In genomic region chr6:143583542-143584330, GRCh38 we compare ENCODE assay signal across 25 cellular contexts.
A peak's percentile ranks its signal among the peaks of the same experiment; 100 is the strongest.
DNase-seq lines count a peak whose midpoint lies in the region; ATAC-seq and TF ChIP-seq lines count a peak whose summit lies in the region.
"Had no signal": no experiment of that assay in that cellular context is flagged by ENCODE, and none has a peak within 500 bp of the region (broad histone marks: within the 10 kb centered on the region; RNA-seq: fewer than 3 reads in every experiment).

No MANE protein-coding gene starts in this region.

- H3K79me2 ChIP-seq in smooth muscle cell (ENCODE audit: low read depth) = no peaks in the 10 kb centered on the region

- H3K27me3 ChIP-seq in HAP-1 (ENCODE audit: low read depth) = no peaks in the 10 kb centered on the region
- no peaks in the 10 kb centered on the region for H3K27me3 ChIP-seq in smooth muscle cell (ENCODE audit: low read depth)
- H3K27me3 ChIP-seq: BLaER1, transverse colon had no signal

- DNase-seq in GM03348 (ENCODE audit: low spot score) (peak; percentile 61), NCI-H226 (peak; percentile 9), fibroblast of peridontal ligament (ENCODE audit: extremely low read depth) (peak; percentile 64), skeletal muscle cell (ENCODE audit: low read depth) (peak; percentile 84), HAP-1 (ENCODE audit: low spot score in 2 of 2) (no peak), smooth muscle cell (lab: John Stamatoyannopoulos, UW; ENCODE audit: unreplicated experiment) (no peak)
- DNase-seq: activated CD4-positive, alpha-beta T cell treated with anti-CD3 and anti-CD28 coated beads for 48 hours; activated gamma-delta T cell; amygdala; Calu3; hippocampal formation; islet precursor cell; NCI-H1092 treated with DMSO at 0.1 percent for 48 hours; NCI-H2081 treated with DMSO at 0.1 percent for 48 hours; NCI-H524; right cardiac atrium; stimulated activated naive CD4-positive, alpha-beta T cell; SW 1271; transverse colon had no signal

- H3K27ac ChIP-seq in smooth muscle cell (ENCODE audit: low read depth) = no peak overlapping the region
- H3K27ac ChIP-seq: BLaER1, RWPE1, transverse colon had no signal

- no peaks in the 10 kb centered on the region for H3F3A ChIP-seq in smooth muscle cell (ENCODE audit: low read depth)

- H4K20me1 ChIP-seq in smooth muscle cell (ENCODE audit: low read depth) = no peaks in the 10 kb centered on the region
- H4K20me1 ChIP-seq: BLaER1 had no signal

- H3K4me1 ChIP-seq in HAP-1 (no peaks in the 10 kb centered on the region), smooth muscle cell (ENCODE audit: low read depth) (no peaks in the 10 kb centered on the region)
- H3K4me1 ChIP-seq: BLaER1 had no signal

- H3K4me2 ChIP-seq in smooth muscle cell = no peak overlapping the region
- H3K4me2 ChIP-seq: BLaER1 had no signal

- no peak overlapping the region for H3K9ac ChIP-seq in smooth muscle cell (ENCODE audit: low read depth)
- H3K9ac ChIP-seq: BLaER1 had no signal

- H3K9me3 ChIP-seq in HAP-1 = no peaks in the 10 kb centered on the region
- no peaks in the 10 kb centered on the region for H3K9me3 ChIP-seq in smooth muscle cell (replicated peaks; ENCODE audit: low read depth)
- H3K9me3 ChIP-seq: BLaER1, transverse colon had no signal

- in situ Hi-C loops in HAP-1 (cut with MboI; ENCODE audit: low sequenced_read_pairs) = no loop called here

- H3K4me3 ChIP-seq in skeletal muscle cell (ENCODE audit: low read depth, low read length) = no peak overlapping the region
- no peak overlapping the region for H3K4me3 ChIP-seq in HAP-1
- no peak overlapping the region for H3K4me3 ChIP-seq in smooth muscle cell
- H3K4me3 ChIP-seq: BLaER1, GM12878, lung, transverse colon had no signal

- H3K36me3 ChIP-seq in HAP-1 (replicated peaks) (no peaks in the 10 kb centered on the region), smooth muscle cell (ENCODE audit: low read depth) (no peaks in the 10 kb centered on the region)
- H3K36me3 ChIP-seq: BLaER1, transverse colon had no signal

- 84% methylated on average over 5 of the region's 5 CpGs for WGBS in smooth muscle cell (ENCODE audit: low lambda C conversion rate)

- no peak for ATAC-seq in HG02885 (IDR thresholded peaks at IDR 0.05; ENCODE audit: poor library complexity, unreplicated experiment)
- ATAC-seq: esophagus mucosa, GM12878, right cardiac atrium had no signal

- TF ChIP-seq CTCF in smooth muscle cell (IDR thresholded peaks at IDR 0.05; ENCODE audit: borderline replicate concordance, insufficient read depth, poor library complexity, severe bottlenecking) = no peak

- H2AFZ ChIP-seq in smooth muscle cell (ENCODE audit: low read depth) = no peak overlapping the region

Comparison
In these comparisons a context has a peak if more than half of its experiments do, and no peak if none do; other contexts are left out.
1. DNase-seq: peak in GM03348 (single experiment), NCI-H226 (single experiment), fibroblast of peridontal ligament (single experiment) and skeletal muscle cell (single experiment); none in HAP-1 (0 of 2) and smooth muscle cell (single experiment).